ENCODE assay signal across 1 cellular context in the genomic region with DNA sequence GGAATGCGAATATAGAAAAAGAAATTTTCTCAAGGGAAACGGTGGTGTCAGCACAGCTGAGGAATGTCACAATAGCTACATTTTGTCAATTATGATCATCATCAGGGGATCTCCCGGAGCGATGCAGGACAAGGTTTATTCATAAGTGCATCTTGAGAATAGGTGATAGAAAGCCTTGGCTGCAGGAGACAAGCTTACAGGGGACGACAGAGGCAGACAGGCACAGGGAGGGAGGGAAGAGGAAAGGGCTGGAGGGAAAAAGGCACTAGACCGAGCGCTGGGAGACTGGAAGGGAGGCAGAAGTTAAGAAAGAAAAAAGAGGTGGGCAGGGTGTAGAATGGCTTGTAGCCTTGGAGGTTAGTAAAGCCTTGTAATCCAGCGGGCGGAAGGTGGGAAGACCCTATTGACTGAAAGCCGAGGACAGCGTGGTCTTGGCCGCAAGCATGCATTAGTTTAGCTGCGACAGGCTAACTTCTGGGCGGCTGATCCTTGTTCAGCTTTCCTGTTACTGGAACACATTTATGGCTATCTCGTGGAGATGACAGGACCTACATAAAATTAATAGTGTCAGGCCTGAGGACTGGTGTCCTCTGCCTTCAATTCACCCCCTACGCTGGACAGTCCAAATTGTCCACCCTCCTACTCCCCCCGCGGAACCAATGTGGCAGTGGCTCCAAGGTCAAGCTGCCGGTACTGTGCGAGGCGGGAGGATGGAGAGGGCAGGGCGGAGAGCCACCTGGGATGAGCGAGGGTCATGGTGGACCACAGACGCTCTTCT.
TF ChIP-seq lines count a peak whose summit lies in the region.

No MANE protein-coding gene starts in this region.

TF ChIP-seq in SK-N-SH treated with all-trans-retinoic acid at 6 μM for 48 hours, 23 proteins besides CTCF, POLR2A, EP300 and RAD21 (continued from another document):
- no peak for TF ChIP-seq TOX (CRISPR knock-in tag; IDR thresholded peaks at IDR 0.05; ENCODE audit: borderline replicate concordance)
- TF ChIP-seq PPARA (CRISPR knock-in tag; IDR thresholded peaks at IDR 0.05; ENCODE audit: borderline replicate concordance), result no peak
- TF ChIP-seq, protein P1, sequence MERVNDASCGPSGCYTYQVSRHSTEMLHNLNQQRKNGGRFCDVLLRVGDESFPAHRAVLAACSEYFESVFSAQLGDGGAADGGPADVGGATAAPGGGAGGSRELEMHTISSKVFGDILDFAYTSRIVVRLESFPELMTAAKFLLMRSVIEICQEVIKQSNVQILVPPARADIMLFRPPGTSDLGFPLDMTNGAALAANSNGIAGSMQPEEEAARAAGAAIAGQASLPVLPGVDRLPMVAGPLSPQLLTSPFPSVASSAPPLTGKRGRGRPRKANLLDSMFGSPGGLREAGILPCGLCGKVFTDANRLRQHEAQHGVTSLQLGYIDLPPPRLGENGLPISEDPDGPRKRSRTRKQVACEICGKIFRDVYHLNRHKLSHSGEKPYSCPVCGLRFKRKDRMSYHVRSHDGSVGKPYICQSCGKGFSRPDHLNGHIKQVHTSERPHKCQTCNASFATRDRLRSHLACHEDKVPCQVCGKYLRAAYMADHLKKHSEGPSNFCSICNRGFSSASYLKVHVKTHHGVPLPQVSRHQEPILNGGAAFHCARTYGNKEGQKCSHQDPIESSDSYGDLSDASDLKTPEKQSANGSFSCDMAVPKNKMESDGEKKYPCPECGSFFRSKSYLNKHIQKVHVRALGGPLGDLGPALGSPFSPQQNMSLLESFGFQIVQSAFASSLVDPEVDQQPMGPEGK (CRISPR knock-in tag; IDR thresholded peaks at IDR 0.05; ENCODE audit: borderline replicate concordance), result no peak
